ENCODE assay signal across 1 cellular context in the genomic region with DNA sequence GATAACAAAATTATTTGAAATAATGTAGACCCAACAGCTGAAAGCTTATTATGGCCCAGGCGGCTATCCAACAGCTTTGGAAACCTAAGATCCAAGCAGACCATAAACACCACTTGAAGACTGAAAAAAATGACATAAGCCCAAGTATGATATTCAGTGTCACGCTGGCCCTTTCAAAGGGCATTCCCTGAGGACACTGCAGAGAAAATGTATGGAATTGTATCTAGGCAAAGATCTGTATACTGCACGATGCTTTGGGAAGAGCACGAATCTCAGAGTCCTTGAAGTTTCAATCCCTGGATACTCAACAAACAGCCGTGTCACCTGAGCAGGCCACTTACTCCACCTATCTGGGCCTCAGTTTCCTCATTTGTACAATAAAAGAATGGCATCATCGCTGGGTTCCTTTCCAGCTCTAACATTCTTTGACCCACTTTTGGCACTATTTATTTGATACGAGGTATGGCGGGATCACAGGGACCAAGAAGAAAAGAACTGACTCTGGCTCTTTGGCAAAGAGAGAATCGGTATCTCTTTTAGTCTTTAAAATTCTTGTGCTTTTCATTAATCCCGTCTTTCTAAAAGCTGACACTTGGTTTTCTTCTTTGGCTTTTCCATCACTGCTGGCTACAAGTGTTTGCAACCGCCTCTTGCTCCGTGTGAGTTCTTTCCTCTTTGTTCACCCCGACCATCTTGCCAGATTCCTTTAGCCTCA.
TF ChIP-seq lines count a peak whose summit lies in the region.

No MANE protein-coding gene starts in this region.

TF ChIP-seq in HEK293, 187 proteins besides CTCF, POLR2A, EP300 and RAD21 (continued from another document):
- TF ChIP-seq ZNF776 (tag by site-specific recombination; IDR thresholded peaks at IDR 0.05; ENCODE audit: borderline replicate concordance) (no peak), ZEB2 (tag by site-specific recombination; IDR thresholded peaks at IDR 0.05) (peak; percentile 31; the same call in 1 of the 2 replicates), SCRT2 (tag by site-specific recombination; IDR thresholded peaks at IDR 0.05) (peak; percentile 91), PRDM1 (tag by site-specific recombination; IDR thresholded peaks at IDR 0.05) (peak; percentile 27; the same call in 1 of the 2 replicates), OSR2 (tag by site-specific recombination; IDR thresholded peaks at IDR 0.05) (no peak), HOXD13 (CRISPR knock-in tag; IDR thresholded peaks at IDR 0.05; ENCODE audit: borderline replicate concordance) (0 out of 2 replicates have a peak, but pooled peaks have one; percentile 11), REPIN1 (tag by site-specific recombination; IDR thresholded peaks at IDR 0.05; ENCODE audit: low read depth) (no peak), ZNF366 (tag by site-specific recombination; conservative IDR thresholded peaks at IDR 0.05) (peak; percentile 80), ZNF394 (tag by site-specific recombination; IDR thresholded peaks at IDR 0.05; ENCODE audit: borderline replicate concordance) (no peak), ZNF473 (tag by site-specific recombination; IDR thresholded peaks at IDR 0.05) (no peak), ZNF24 (tag by site-specific recombination; IDR thresholded peaks at IDR 0.05) (no peak)
- TF ChIP-seq, protein P1, sequence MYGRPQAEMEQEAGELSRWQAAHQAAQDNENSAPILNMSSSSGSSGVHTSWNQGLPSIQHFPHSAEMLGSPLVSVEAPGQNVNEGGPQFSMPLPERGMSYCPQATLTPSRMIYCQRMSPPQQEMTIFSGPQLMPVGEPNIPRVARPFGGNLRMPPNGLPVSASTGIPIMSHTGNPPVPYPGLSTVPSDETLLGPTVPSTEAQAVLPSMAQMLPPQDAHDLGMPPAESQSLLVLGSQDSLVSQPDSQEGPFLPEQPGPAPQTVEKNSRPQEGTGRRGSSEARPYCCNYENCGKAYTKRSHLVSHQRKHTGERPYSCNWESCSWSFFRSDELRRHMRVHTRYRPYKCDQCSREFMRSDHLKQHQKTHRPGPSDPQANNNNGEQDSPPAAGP (tag by site-specific recombination; IDR thresholded peaks at IDR 0.05): 0 out of 2 replicates have a peak, but pooled peaks have one; percentile 18
- TF ChIP-seq, protein P2, sequence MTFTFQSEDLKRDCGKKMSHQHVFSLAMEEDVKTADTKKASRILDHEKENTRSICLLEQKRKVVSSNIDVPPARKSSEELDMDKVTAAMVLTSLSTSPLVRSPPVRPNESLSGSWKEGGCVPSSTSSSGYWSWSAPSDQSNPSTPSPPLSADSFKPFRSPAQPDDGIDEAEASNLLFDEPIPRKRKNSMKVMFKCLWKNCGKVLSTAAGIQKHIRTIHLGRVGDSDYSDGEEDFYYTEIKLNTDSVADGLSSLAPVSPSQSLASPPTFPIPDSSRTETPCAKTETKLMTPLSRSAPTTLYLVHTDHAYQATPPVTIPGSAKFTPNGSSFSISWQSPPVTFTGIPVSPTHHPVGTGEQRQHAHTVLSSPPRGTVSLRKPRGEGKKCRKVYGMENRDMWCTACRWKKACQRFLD (tag by site-specific recombination; IDR thresholded peaks at IDR 0.05): no peak
- TF ChIP-seq, protein P3, sequence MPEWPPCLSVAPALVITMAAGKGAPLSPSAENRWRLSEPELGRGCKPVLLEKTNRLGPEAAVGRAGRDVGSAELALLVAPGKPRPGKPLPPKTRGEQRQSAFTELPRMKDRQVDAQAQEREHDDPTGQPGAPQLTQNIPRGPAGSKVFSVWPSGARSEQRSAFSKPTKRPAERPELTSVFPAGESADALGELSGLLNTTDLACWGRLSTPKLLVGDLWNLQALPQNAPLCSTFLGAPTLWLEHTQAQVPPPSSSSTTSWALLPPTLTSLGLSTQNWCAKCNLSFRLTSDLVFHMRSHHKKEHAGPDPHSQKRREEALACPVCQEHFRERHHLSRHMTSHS (tag by site-specific recombination; IDR thresholded peaks at IDR 0.05): no peak
- TF ChIP-seq, protein P4, sequence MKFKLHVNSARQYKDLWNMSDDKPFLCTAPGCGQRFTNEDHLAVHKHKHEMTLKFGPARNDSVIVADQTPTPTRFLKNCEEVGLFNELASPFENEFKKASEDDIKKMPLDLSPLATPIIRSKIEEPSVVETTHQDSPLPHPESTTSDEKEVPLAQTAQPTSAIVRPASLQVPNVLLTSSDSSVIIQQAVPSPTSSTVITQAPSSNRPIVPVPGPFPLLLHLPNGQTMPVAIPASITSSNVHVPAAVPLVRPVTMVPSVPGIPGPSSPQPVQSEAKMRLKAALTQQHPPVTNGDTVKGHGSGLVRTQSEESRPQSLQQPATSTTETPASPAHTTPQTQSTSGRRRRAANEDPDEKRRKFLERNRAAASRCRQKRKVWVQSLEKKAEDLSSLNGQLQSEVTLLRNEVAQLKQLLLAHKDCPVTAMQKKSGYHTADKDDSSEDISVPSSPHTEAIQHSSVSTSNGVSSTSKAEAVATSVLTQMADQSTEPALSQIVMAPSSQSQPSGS (tag by site-specific recombination; IDR thresholded peaks at IDR 0.05; ENCODE audit: low read depth): no peak
TF ChIP-seq in HEK293: peak in this region for 11.
